10 cellular contexts compared by ENCODE assay signal in genomic region chr22:25942989-25943411, GRCh38.
DNase-seq lines count a peak whose midpoint lies in the region; ATAC-seq lines count a peak whose summit lies in the region.
"Had no signal": no experiment of that assay in that cellular context is flagged by ENCODE, and none has a peak within 500 bp of the region (broad histone marks: within the 10 kb centered on the region; RNA-seq: fewer than 3 reads in every experiment).

No MANE protein-coding gene starts in this region.

- ATAC-seq in Right ventricle myocardium inferior: peak; percentile 64
- no peak for ATAC-seq in HG02970 (IDR thresholded peaks at IDR 0.05; ENCODE audit: low FRiP score, unreplicated experiment)

- no peak overlapping the region for H3K4me3 Mint-ChIP-seq in activated CD4-positive, alpha-beta T cell treated with anti-CD3 and anti-CD28 coated beads, Interleukin-2, amount 10 ng/mL, durations not matched to agents 24 days and 14 days

- DNase-seq in NCI-H1092 (lab: John Stamatoyannopoulos, UW): peak; percentile 96
- peak; percentile 92 to 94 for DNase-seq in NCI-H524 (lab: John Stamatoyannopoulos, UW)
- peak; percentile 75 for DNase-seq in Right ventricle myocardium inferior (ENCODE audit: missing footprints)
- DNase-seq in skeletal muscle cell (ENCODE audit: low read depth): peak; percentile 1
- DNase-seq in epidermal melanocyte (ENCODE audit: insufficient read length, low spot score): no peak
- DNase-seq in activated CD4-positive, alpha-beta T cell treated with anti-CD3 and anti-CD28 coated beads, Interleukin-2, amount 10 ng/mL, durations not matched to agents 24 days and 14 days: no peak
- no peak for DNase-seq in GF-D8 (lab: John Stamatoyannopoulos, UW)

- no peak overlapping the region for H3K27ac Mint-ChIP-seq in activated CD4-positive, alpha-beta T cell treated with anti-CD3 and anti-CD28 coated beads, Interleukin-2, amount 10 ng/mL, durations not matched to agents 24 days and 14 days

- intact Hi-C loops in Right ventricle myocardium inferior (cut with DNase I): no loop called here
- intact Hi-C loops in activated CD4-positive, alpha-beta T cell treated with anti-CD3 and anti-CD28 coated beads, Interleukin-2, amount 10 ng/mL, durations not matched to agents 24 days and 14 days (cut with micrococcal nuclease): no loop called here

- H3K4me3 ChIP-seq in skeletal muscle cell (ENCODE audit: low read depth, low read length): no peak overlapping the region
- H3K4me3 ChIP-seq: lung, thoracic aorta had no signal

- no peaks in the 10 kb centered on the region for H3K9me3 Mint-ChIP-seq in activated CD4-positive, alpha-beta T cell treated with anti-CD3 and anti-CD28 coated beads, Interleukin-2, amount 10 ng/mL, durations not matched to agents 24 days and 14 days

- peaks cover 13% of the 10 kb centered on the region for H3K27me3 Mint-ChIP-seq in activated CD4-positive, alpha-beta T cell treated with anti-CD3 and anti-CD28 coated beads, Interleukin-2, amount 10 ng/mL, durations not matched to agents 24 days and 14 days

- H3K36me3 Mint-ChIP-seq in activated CD4-positive, alpha-beta T cell treated with anti-CD3 and anti-CD28 coated beads, Interleukin-2, amount 10 ng/mL, durations not matched to agents 24 days and 14 days (ENCODE audit: low read depth): no peaks in the 10 kb centered on the region

- H3K4me1 Mint-ChIP-seq in activated CD4-positive, alpha-beta T cell treated with anti-CD3 and anti-CD28 coated beads, Interleukin-2, amount 10 ng/mL, durations not matched to agents 24 days and 14 days: no peaks in the 10 kb centered on the region

Comparison
In these comparisons a context has a peak if more than half of its experiments do, and no peak if none do; other contexts are left out.
1. DNase-seq: peak in NCI-H1092 (single experiment), NCI-H524 (2 of 2), Right ventricle myocardium inferior (single experiment) and skeletal muscle cell (single experiment); none in epidermal melanocyte (single experiment), activated CD4-positive, alpha-beta T cell treated with anti-CD3 and anti-CD28 coated beads, Interleukin-2, amount 10 ng/mL, durations not matched to agents 24 days and 14 days (single experiment) and GF-D8 (single experiment).